ENCODE assay signal across 28 cellular contexts in genomic region chr2:17276220-17276619, GRCh38.
"Had no signal": no experiment of that assay in that cellular context is flagged by ENCODE, and none has a peak within 500 bp of the region (broad histone marks: within the 10 kb centered on the region; RNA-seq: fewer than 3 reads in every experiment).

No MANE protein-coding gene starts in this region.

- ATAC-seq: effector memory CD8-positive, alpha-beta T cell; esophagus mucosa; foreskin keratinocyte; gastrocnemius medialis; gastroesophageal sphincter; heart left ventricle; heart right ventricle had no signal

- H3K27ac Mint-ChIP-seq: dendritic cell treated with granulocyte-macrophage colony-stimulating factor and Interleukin-4, amounts not matched to agents 40 ng/mL and 50 ng/mL, for 4 days; effector memory CD8-positive, alpha-beta T cell; endodermal cell had no signal

- FAIRE-seq: colon, endometrium, endothelial cell of umbilical vein, frontal cortex had no signal

- H3K27ac ChIP-seq: colonic mucosa, coronary artery, dorsolateral prefrontal cortex, epithelial cell of prostate, esophagus muscularis mucosa, esophagus squamous epithelium, foreskin keratinocyte, gastrocnemius medialis, gastroesophageal sphincter, heart left ventricle, heart right ventricle had no signal

- H3K9me3 ChIP-seq: colonic mucosa, esophagus squamous epithelium, gastrocnemius medialis had no signal

- H3K4me1 ChIP-seq: colonic mucosa, esophagus muscularis mucosa, gastrocnemius medialis, gastroesophageal sphincter, heart left ventricle, heart right ventricle had no signal

- H3K4me1 Mint-ChIP-seq: endodermal cell had no signal

- DNase-seq: colonic mucosa; cortex of kidney; dermis blood vessel endothelial cell; dorsolateral prefrontal cortex; effector CD4-positive, alpha-beta T cell; effector CD8-positive, alpha-beta T cell; effector memory CD4-positive, alpha-beta T cell; effector memory CD8-positive, alpha-beta T cell; endodermal cell; erythroblast; esophagus squamous epithelium; foreskin fibroblast; foreskin keratinocyte; foreskin melanocyte; gastrocnemius medialis; head of caudate nucleus; heart left ventricle; heart right ventricle had no signal

- H3K4me3 ChIP-seq: colonic mucosa, coronary artery, dorsolateral prefrontal cortex, esophagus muscularis mucosa, esophagus squamous epithelium, gastrocnemius medialis, gastroesophageal sphincter, heart left ventricle, heart right ventricle had no signal

- H3K4me3 Mint-ChIP-seq: dendritic cell treated with granulocyte-macrophage colony-stimulating factor and Interleukin-4, amounts not matched to agents 40 ng/mL and 50 ng/mL, for 4 days; effector memory CD8-positive, alpha-beta T cell; endodermal cell had no signal

- H3K27me3 Mint-ChIP-seq: dendritic cell treated with granulocyte-macrophage colony-stimulating factor and Interleukin-4, amounts not matched to agents 40 ng/mL and 50 ng/mL, for 4 days; effector memory CD8-positive, alpha-beta T cell had no signal

- H3K36me3 ChIP-seq: colonic mucosa, esophagus muscularis mucosa, esophagus squamous epithelium, gastrocnemius medialis, gastroesophageal sphincter, heart left ventricle, heart right ventricle had no signal

- H3K27me3 ChIP-seq: colonic mucosa, dorsolateral prefrontal cortex, esophagus muscularis mucosa, esophagus squamous epithelium, foreskin keratinocyte, gastrocnemius medialis, gastroesophageal sphincter, heart left ventricle, heart right ventricle had no signal
